Comparison of ENCODE assay signal across 8 cellular contexts in genomic region chr6:159762681-159763293, GRCh38. TPM values are rescaled to one million over a fixed set of nuclear protein-coding genes. Genes with fewer than 3 reads are reported as not detected.
DNase-seq lines count a peak whose midpoint lies in the region; ATAC-seq, FAIRE-seq and TF ChIP-seq lines count a peak whose summit lies in the region.

No MANE protein-coding gene starts in this region.

- H3K9ac ChIP-seq in SK-N-MC (ENCODE audit: insufficient read length): peak overlapping the region; percentile 66

- H3K27me3 ChIP-seq in ectodermal cell (ENCODE audit: control insufficient read depth, insufficient read depth, low read length, poor library complexity, severe bottlenecking): no peaks in the 10 kb centered on the region

- H3K9me3 ChIP-seq in SK-N-MC (ENCODE audit: low read depth, low read length) (no peaks in the 10 kb centered on the region), ectodermal cell (ENCODE audit: control insufficient read depth, low read length) (no peaks in the 10 kb centered on the region), mucosa of descending colon (no peaks in the 10 kb centered on the region)

- ATAC-seq in mucosa of descending colon: peak; percentile 33

- H3K36me3 ChIP-seq in SK-N-MC (ENCODE audit: insufficient read depth, low read length) (peaks cover 63% of the 10 kb centered on the region), ectodermal cell (ENCODE audit: control insufficient read depth, insufficient read depth, low read length) (peaks cover 15% of the 10 kb centered on the region), mucosa of descending colon (ENCODE audit: low read depth) (no peaks in the 10 kb centered on the region), urinary bladder (ENCODE audit: insufficient read depth) (no peaks in the 10 kb centered on the region)

- H3K27ac ChIP-seq in SK-N-MC (peak overlapping the region; percentile 47; the same call in 1 of the 2 replicates), ectodermal cell (ENCODE audit: insufficient read depth, low read depth, low read length, poor library complexity, severe bottlenecking) (no peak overlapping the region), urinary bladder (ENCODE audit: low read depth) (peak overlapping the region; percentile 65)

- DNase-seq in GM12892 (ENCODE audit: insufficient read length) (no peak), HFF-Myc (ENCODE audit: extremely low read depth, low read depth) (no peak), SK-N-MC (ENCODE audit: low read depth, low spot score) (no peak), mucosa of descending colon (peak in 2 of 3 donors; percentile 38 to 77), NCI-H1048 (lab: John Stamatoyannopoulos, UW) (no peak), UCSD-AML1 (lab: John Stamatoyannopoulos, UW; ENCODE audit: unreplicated experiment) (no peak)

- peak overlapping the region; percentile 70 for H3K4me3 ChIP-seq in HFF-Myc (replicated peaks; ENCODE audit: low read depth, low read length)
- H3K4me3 ChIP-seq in SK-N-MC: peak overlapping the region; percentile 93
- H3K4me3 ChIP-seq in ectodermal cell (ENCODE audit: insufficient read depth, low read depth, low read length): peak overlapping the region; percentile 74
- H3K4me3 ChIP-seq in mucosa of descending colon: peak overlapping the region; percentile 80
- H3K4me3 ChIP-seq in urinary bladder (ENCODE audit: low read depth, low read length): peak overlapping the region; percentile 74

- no peak for TF ChIP-seq CTCF in HFF-Myc (IDR thresholded peaks at IDR 0.05; ENCODE audit: low read depth, low read length, missing control alignments)
- no peak for TF ChIP-seq CTCF in mucosa of descending colon (IDR thresholded peaks at IDR 0.05)

- WGBS in ectodermal cell, 2 experiments: 45 to 48% methylated on average over 16 of the region's 16 CpGs
- WGBS in urinary bladder: 14% methylated on average over 16 of the region's 16 CpGs

- FAIRE-seq in GM12892 (lab: Jason Lieb, UNC): peak; percentile 66

- intact Hi-C loops in mucosa of descending colon (cut with DNase I, micrococcal nuclease): no loop called here

- H3K4me1 ChIP-seq in ectodermal cell (ENCODE audit: control insufficient read depth, insufficient read depth, low read length): peaks cover 9% of the 10 kb centered on the region
- peaks cover 7% of the 10 kb centered on the region for H3K4me1 ChIP-seq in mucosa of descending colon (ENCODE audit: low read depth)
- no peaks in the 10 kb centered on the region for H3K4me1 ChIP-seq in urinary bladder (ENCODE audit: insufficient read depth)

- no peak for TF ChIP-seq POLR2A in GM12892 (IDR thresholded peaks at IDR 0.05; ENCODE audit: low read depth, low read length)

RNA-seq across cellular contexts. Expression of gene ACAT2, which starts 0.9 kb away (rescaled TPM):
- polyA plus RNA-seq in GM12892 (2012; ENCODE audit: missing spikeins): 104 TPM
- polyA plus RNA-seq in ectodermal cell (2013, experiment 1 of 4): 106 TPM
- 90.8 TPM for polyA plus RNA-seq in ectodermal cell (2013, experiment 2 of 4)
- polyA plus RNA-seq in ectodermal cell (2013, experiment 3 of 4): 55.1 TPM
- 44.3 TPM for polyA plus RNA-seq in ectodermal cell (2013, experiment 4 of 4)
- 10 to 100 TPM; 31.3 to 94.1 (median 71.1) TPM for total RNA-seq in mucosa of descending colon
- 16.6 TPM for total RNA-seq in urinary bladder
- 16.3 TPM for polyA plus RNA-seq in urinary bladder

RNA-seq across cellular contexts. Expression of gene TCP1, which starts 26.6 kb away (rescaled TPM):
- 206 TPM for polyA plus RNA-seq in GM12892 (2012; ENCODE audit: missing spikeins)
- polyA plus RNA-seq in ectodermal cell (2013, experiment 1 of 4): 248 TPM
- 246 TPM for polyA plus RNA-seq in ectodermal cell (2013, experiment 2 of 4)
- 178 TPM for polyA plus RNA-seq in ectodermal cell (2013, experiment 3 of 4)
- 196 TPM for polyA plus RNA-seq in ectodermal cell (2013, experiment 4 of 4)
- total RNA-seq in mucosa of descending colon (100 to 1,000 TPM; 139 to 205 (median 170) TPM), urinary bladder (137 TPM)
- polyA plus RNA-seq in urinary bladder: 147 TPM

RNA-seq across cellular contexts. Expression of gene MRPL18, which starts 27.5 kb away (rescaled TPM):
- 81.4 TPM for polyA plus RNA-seq in GM12892 (2012; ENCODE audit: missing spikeins)
- polyA plus RNA-seq in ectodermal cell (2013, experiment 1 of 4): 53.2 TPM
- 44.8 TPM for polyA plus RNA-seq in ectodermal cell (2013, experiment 2 of 4)
- 36.9 TPM for polyA plus RNA-seq in ectodermal cell (2013, experiment 3 of 4)
- polyA plus RNA-seq in ectodermal cell (2013, experiment 4 of 4): 39.4 TPM
- total RNA-seq in mucosa of descending colon (10 to 100 TPM; 51.1 to 65.5 (median 62.0) TPM), urinary bladder (58.0 TPM)
- polyA plus RNA-seq in urinary bladder: 77.7 TPM

RNA-seq across cellular contexts. Expression of gene WTAP, which starts 35.5 kb away (rescaled TPM):
- polyA plus RNA-seq in GM12892 (2012; ENCODE audit: missing spikeins): 54.2 TPM
- 152 TPM for polyA plus RNA-seq in ectodermal cell (2013, experiment 1 of 4)
- polyA plus RNA-seq in ectodermal cell (2013, experiment 2 of 4): 160 TPM
- polyA plus RNA-seq in ectodermal cell (2013, experiment 3 of 4): 139 TPM
- polyA plus RNA-seq in ectodermal cell (2013, experiment 4 of 4): 153 TPM
- total RNA-seq in mucosa of descending colon: 10 to 100 TPM; 81.1 to 85.8 (median 84.4) TPM
- total RNA-seq in urinary bladder: 103 TPM
- 73.5 TPM for polyA plus RNA-seq in urinary bladder

RNA-seq across cellular contexts. Expression of gene PNLDC1, which starts 37.3 kb away (rescaled TPM):
- not detected for polyA plus RNA-seq in GM12892 (2012; ENCODE audit: missing spikeins)
- polyA plus RNA-seq in ectodermal cell (2013, experiment 1 of 4): not detected
- polyA plus RNA-seq in ectodermal cell (2013, experiment 2 of 4): 0.23 TPM
- 0.37 TPM for polyA plus RNA-seq in ectodermal cell (2013, experiment 3 of 4)
- not detected for polyA plus RNA-seq in ectodermal cell (2013, experiment 4 of 4)
- total RNA-seq in mucosa of descending colon (1 to 10 TPM in 1 of 3 donors, not detected in 2; 1.3 TPM), urinary bladder (not detected)
- polyA plus RNA-seq in urinary bladder: 0.15 TPM

Comparison
In these comparisons a context has a peak if more than half of its experiments do, and no peak if none do; other contexts are left out.
1. DNase-seq: peak in mucosa of descending colon (2 of 3); none in GM12892 (single experiment), HFF-Myc (single experiment), SK-N-MC (single experiment), NCI-H1048 (single experiment) and UCSD-AML1 (single experiment).
2. Peak in every context shown above with its lines, with median percentiles within 50 percentile points of each other: H3K4me3 ChIP-seq.